8 cellular contexts compared by ENCODE assay signal in the genomic region with DNA sequence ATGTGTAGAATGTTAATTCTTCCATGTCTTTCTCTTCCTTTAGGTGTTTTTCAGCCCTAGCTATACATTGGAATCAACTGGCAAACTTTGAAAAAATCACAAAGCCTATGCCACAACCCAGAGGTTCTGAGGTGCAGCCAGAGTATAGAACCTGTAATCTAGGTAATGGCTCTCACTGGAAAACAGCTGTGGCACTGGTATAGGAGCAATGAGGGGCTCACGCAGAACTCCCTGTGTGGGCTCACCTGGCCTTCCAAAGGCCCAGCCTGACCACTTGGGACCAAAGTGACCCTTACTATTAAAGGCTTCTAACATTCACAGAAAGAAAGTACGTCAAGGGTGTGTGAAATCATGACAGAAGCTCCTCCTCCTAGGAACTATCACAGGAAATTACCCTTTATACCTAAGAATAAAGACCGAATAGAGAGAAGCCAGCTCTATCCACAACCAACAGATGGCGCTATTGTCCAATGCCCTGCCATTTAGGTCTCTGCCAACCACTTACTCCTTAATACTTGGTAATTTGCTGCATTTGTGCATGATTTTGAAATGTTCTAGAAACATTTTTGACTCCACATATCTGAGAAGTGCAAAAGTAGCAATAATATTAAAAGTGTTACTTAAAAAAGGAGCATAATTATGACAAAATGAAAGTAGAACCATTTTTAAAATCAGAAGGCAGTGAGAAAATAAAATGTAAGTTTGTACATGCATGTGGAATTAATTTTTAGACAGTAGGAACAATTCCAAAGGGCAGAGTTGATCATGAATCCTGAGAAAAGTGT.
DNase-seq lines count a peak whose midpoint lies in the region; ATAC-seq and TF ChIP-seq lines count a peak whose summit lies in the region.

No MANE protein-coding gene starts in this region.

- TF ChIP-seq CTCF in WTC11 (IDR thresholded peaks at IDR 0.05) (peak; percentile 80), esophagus squamous epithelium (IDR thresholded peaks at IDR 0.05) (peak; percentile 34 to 78 (median 66))

- peaks cover 0 to 3% (median 0%) of the 10 kb centered on the region in 4 donors for H3K27me3 ChIP-seq in esophagus squamous epithelium

- H3K36me3 ChIP-seq in esophagus squamous epithelium: no peaks in the 10 kb centered on the region

- H3K4me1 Mint-ChIP-seq in WTC11: peaks cover 10% of the 10 kb centered on the region

- no peak overlapping the region for H3K27ac Mint-ChIP-seq in WTC11

- WGBS in esophagus squamous epithelium, 2 donors: 27 to 33% methylated on average over 4 of the region's 4 CpGs

- peaks cover 0 to 11% (median 8%) of the 10 kb centered on the region in 3 donors for H3K4me1 ChIP-seq in esophagus squamous epithelium

- 0 out of 2 replicates have a peak, but pooled peaks cover 2% of the 10 kb centered on the region for H3K27me3 Mint-ChIP-seq in WTC11 (ENCODE audit: low read depth)

- intact Hi-C loops in esophagus squamous epithelium (cut with DNase I): no loop called here

- ATAC-seq in HG02642 (IDR thresholded peaks at IDR 0.05; ENCODE audit: poor library complexity, unreplicated experiment): peak; percentile 72
- ATAC-seq in WTC11: peak; percentile 86

- H3K4me3 ChIP-seq in esophagus squamous epithelium: no peak overlapping the region

- no peaks in the 10 kb centered on the region for H3K36me3 Mint-ChIP-seq in WTC11

- CTCF ChIA-PET in WTC11 (lab: Charles Lee): interaction anchor here (0.6 to 3.4 kb wide), 68 partner anchors 8 to 1198 kb away, joined by 3 to 53 read pairs (median 5); a partner anchor contains a TSS

- no peak overlapping the region for H3K27ac ChIP-seq in esophagus squamous epithelium

- POLR2A ChIA-PET in WTC11 (lab: Charles Lee): no interaction called here

- TF ChIP-seq POLR2A in esophagus squamous epithelium (IDR thresholded peaks at IDR 0.05): no peak

- H3K4me3 Mint-ChIP-seq in WTC11: no peak overlapping the region

- H3K9me3 ChIP-seq in esophagus squamous epithelium: no peaks in the 10 kb centered on the region

- DNase-seq in NCI-H510A treated with DMSO at 0.1 percent for 48 hours (lab: John Stamatoyannopoulos, UW) (peak; percentile 70), NCI-H510A (lab: John Stamatoyannopoulos, UW) (no peak), NCI-H2171 (lab: John Stamatoyannopoulos, UW) (peak; percentile 15), WTC11 (ENCODE audit: low spot score) (peak; percentile 61), esophagus squamous epithelium (lab: John Stamatoyannopoulos, UW) (no peak), non-pigmented ciliary epithelial cell (ENCODE audit: low read depth) (peak; percentile 28), NCI-H774 (lab: John Stamatoyannopoulos, UW) (no peak)

- H3K9me3 Mint-ChIP-seq in WTC11: no peaks in the 10 kb centered on the region

TF ChIP-seq in WTC11, 78 proteins besides CTCF, POLR2A, EP300 and RAD21:
- no peak for TF ChIP-seq NR2C2 (CRISPR knock-in tag; IDR thresholded peaks at IDR 0.05)
- no peak for TF ChIP-seq TP53 (CRISPR knock-in tag; IDR thresholded peaks at IDR 0.05)
- TF ChIP-seq FOXJ3 (CRISPR knock-in tag; IDR thresholded peaks at IDR 0.05; ENCODE audit: borderline replicate concordance): no peak
- TF ChIP-seq, protein P1, sequence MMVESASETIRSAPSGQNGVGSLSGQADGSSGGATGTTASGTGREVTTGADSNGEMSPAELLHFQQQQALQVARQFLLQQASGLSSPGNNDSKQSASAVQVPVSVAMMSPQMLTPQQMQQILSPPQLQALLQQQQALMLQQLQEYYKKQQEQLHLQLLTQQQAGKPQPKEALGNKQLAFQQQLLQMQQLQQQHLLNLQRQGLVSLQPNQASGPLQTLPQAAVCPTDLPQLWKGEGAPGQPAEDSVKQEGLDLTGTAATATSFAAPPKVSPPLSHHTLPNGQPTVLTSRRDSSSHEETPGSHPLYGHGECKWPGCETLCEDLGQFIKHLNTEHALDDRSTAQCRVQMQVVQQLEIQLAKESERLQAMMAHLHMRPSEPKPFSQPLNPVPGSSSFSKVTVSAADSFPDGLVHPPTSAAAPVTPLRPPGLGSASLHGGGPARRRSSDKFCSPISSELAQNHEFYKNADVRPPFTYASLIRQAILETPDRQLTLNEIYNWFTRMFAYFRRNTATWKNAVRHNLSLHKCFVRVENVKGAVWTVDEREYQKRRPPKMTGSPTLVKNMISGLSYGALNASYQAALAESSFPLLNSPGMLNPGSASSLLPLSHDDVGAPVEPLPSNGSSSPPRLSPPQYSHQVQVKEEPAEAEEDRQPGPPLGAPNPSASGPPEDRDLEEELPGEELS (CRISPR knock-in tag; IDR thresholded peaks at IDR 0.05): no peak
- TF ChIP-seq ELF4 (CRISPR knock-in tag; IDR thresholded peaks at IDR 0.05; ENCODE audit: low read depth): no peak
- no peak for TF ChIP-seq ESRRA (CRISPR knock-in tag; IDR thresholded peaks at IDR 0.05; ENCODE audit: borderline replicate concordance)
- TF ChIP-seq, protein P2, sequence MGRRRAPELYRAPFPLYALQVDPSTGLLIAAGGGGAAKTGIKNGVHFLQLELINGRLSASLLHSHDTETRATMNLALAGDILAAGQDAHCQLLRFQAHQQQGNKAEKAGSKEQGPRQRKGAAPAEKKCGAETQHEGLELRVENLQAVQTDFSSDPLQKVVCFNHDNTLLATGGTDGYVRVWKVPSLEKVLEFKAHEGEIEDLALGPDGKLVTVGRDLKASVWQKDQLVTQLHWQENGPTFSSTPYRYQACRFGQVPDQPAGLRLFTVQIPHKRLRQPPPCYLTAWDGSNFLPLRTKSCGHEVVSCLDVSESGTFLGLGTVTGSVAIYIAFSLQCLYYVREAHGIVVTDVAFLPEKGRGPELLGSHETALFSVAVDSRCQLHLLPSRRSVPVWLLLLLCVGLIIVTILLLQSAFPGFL (CRISPR knock-in tag; IDR thresholded peaks at IDR 0.05; ENCODE audit: borderline replicate concordance): no peak
- no peak for TF ChIP-seq FOXP1 (CRISPR knock-in tag; IDR thresholded peaks at IDR 0.05; ENCODE audit: borderline replicate concordance)
- TF ChIP-seq, protein P3, sequence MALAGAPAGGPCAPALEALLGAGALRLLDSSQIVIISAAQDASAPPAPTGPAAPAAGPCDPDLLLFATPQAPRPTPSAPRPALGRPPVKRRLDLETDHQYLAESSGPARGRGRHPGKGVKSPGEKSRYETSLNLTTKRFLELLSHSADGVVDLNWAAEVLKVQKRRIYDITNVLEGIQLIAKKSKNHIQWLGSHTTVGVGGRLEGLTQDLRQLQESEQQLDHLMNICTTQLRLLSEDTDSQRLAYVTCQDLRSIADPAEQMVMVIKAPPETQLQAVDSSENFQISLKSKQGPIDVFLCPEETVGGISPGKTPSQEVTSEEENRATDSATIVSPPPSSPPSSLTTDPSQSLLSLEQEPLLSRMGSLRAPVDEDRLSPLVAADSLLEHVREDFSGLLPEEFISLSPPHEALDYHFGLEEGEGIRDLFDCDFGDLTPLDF (CRISPR knock-in tag; IDR thresholded peaks at IDR 0.05): no peak
- no peak for TF ChIP-seq CREB1 (CRISPR knock-in tag; IDR thresholded peaks at IDR 0.05)
- no peak for TF ChIP-seq EMX1 (CRISPR knock-in tag; IDR thresholded peaks at IDR 0.05)

Comparison
In these comparisons a context has a peak if more than half of its experiments do, and no peak if none do; other contexts are left out.
1. DNase-seq: peak in NCI-H510A treated with DMSO at 0.1 percent for 48 hours (single experiment), NCI-H2171 (single experiment), WTC11 (single experiment) and non-pigmented ciliary epithelial cell (single experiment); none in NCI-H510A (single experiment), esophagus squamous epithelium (single experiment) and NCI-H774 (single experiment).